Comparison of ENCODE assay signal across 1 cellular context in genomic region chr22:21094911-21095772, GRCh38.
A peak's percentile ranks its signal among the peaks of the same experiment; 100 is the strongest.
TF ChIP-seq lines count a peak whose summit lies in the region.

No MANE protein-coding gene starts in this region.

TF ChIP-seq in K562, 482 proteins besides CTCF, POLR2A, EP300 and RAD21 (continued from another document):
- TF ChIP-seq ZNF398 (CRISPR knock-in tag; IDR thresholded peaks at IDR 0.05) (no peak), HNRNPH1 (optimal IDR thresholded peaks at IDR 0.05; ENCODE audit: low read depth, low read length) (no peak), ZNF551 (CRISPR knock-in tag; IDR thresholded peaks at IDR 0.05) (no peak), ARID3A (IDR thresholded peaks at IDR 0.05; ENCODE audit: borderline replicate concordance, low read depth, low read length) (no peak), ZNF41 (CRISPR knock-in tag; conservative IDR thresholded peaks at IDR 0.05) (0 out of 2 replicates have a peak, but pooled peaks have one; percentile 18), TCF15 (CRISPR knock-in tag; IDR thresholded peaks at IDR 0.05) (peak; percentile 57; the same call in 1 of the 2 replicates), NCOA1 (IDR thresholded peaks at IDR 0.05; ENCODE audit: low read depth) (no peak), TEAD1 (CRISPR knock-in tag; IDR thresholded peaks at IDR 0.05) (peak; percentile 64 to 74; a peak in 2 of 4 replicates), TCFL5 (CRISPR knock-in tag; conservative IDR thresholded peaks at IDR 0.05) (0 out of 2 replicates have a peak, but pooled peaks have one; percentile 30)
